10 cellular contexts compared by ENCODE assay signal in the genomic region with DNA sequence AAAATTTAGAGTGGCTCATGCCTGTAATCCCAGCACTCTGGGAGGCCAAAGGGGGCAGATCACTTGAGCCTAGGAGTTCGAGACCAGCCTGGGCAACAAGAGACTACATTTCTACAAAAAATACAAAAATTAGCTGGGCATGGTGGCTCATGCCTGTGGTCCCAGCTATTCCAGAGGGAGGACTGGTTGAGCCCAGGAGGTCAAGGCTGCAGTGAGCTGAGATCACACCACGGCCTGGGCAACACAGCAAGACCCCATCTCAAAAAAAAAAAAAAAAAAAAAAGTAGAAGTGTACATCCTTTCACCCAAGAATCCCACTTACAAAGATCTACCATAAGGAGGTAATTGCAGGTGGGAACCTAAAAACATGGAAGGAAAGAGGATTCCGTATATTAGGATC. TPM values are rescaled to one million over a fixed set of nuclear protein-coding genes. Genes with fewer than 3 reads are reported as not detected.
DNase-seq lines count a peak whose midpoint lies in the region; ATAC-seq, FAIRE-seq and TF ChIP-seq lines count a peak whose summit lies in the region.
"Not testable (repeated sequence)": the region's sequence is repeated elsewhere in the genome, so short reads cannot be mapped to it uniquely, and the experiment has no call there.
"Had no signal": no experiment of that assay in that cellular context is flagged by ENCODE, and none has a peak within 500 bp of the region (broad histone marks: within the 10 kb centered on the region; RNA-seq: fewer than 3 reads in every experiment).

No MANE protein-coding gene starts in this region.

- H3K79me1 ChIP-seq in H1 (ENCODE audit: low read depth, low read length) = peaks cover 15% of the 10 kb centered on the region

- not testable (repeated sequence) for H4K20me1 ChIP-seq in OCI-LY1 (ENCODE audit: insufficient read depth, low read length); H1 (replicated peaks in 1 of 2; ENCODE audit: control insufficient read depth in 1 of 2, insufficient read depth in 2 of 2, low read length in 2 of 2); HepG2 (ENCODE audit: insufficient read depth, low read length)

- ATAC-seq in heart right ventricle; HepG2; pancreas; upper lobe of left lung (ENCODE audit: low FRiP score in 2 of 2): not testable (repeated sequence)

- H3K9ac ChIP-seq in OCI-LY1 (ENCODE audit: low read length); H1 (replicated peaks in 1 of 4; ENCODE audit: extremely low read depth in 1 of 4, low read depth in 3 of 4, low read length in 3 of 4); HepG2 (ENCODE audit: insufficient read depth, low read depth, low read length): not testable (repeated sequence)

- not testable (repeated sequence) for TF ChIP-seq EP300 in H1 (IDR thresholded peaks at IDR 0.05; ENCODE audit: borderline replicate concordance in 1 of 2, low read depth in 2 of 2, low read length in 2 of 2); HepG2 (IDR thresholded peaks at IDR 0.05; ENCODE audit: low read depth in 2 of 2, low read length in 2 of 2); HepG2 (CRISPR knock-in tag; IDR thresholded peaks at IDR 0.05; ENCODE audit: borderline replicate concordance); stomach (IDR thresholded peaks at IDR 0.05); upper lobe of left lung (IDR thresholded peaks at IDR 0.05)

- not testable (repeated sequence) for H3K4me3 ChIP-seq in OCI-LY1 (ENCODE audit: low read depth, low read length, poor library complexity, severe bottlenecking); H1 (ENCODE audit: extremely low read depth in 1 of 4, insufficient read depth in 2 of 4, low read depth in 3 of 4, low read length in 4 of 4); HepG2 (replicated peaks in 1 of 3; ENCODE audit: insufficient read depth in 1 of 3, low read depth in 2 of 3, low read length in 3 of 3); pancreas; stomach; upper lobe of left lung
- peak overlapping the region in 1 of 10 donors; percentile 1 for H3K4me3 ChIP-seq in heart right ventricle

- H3K79me2 ChIP-seq in OCI-LY1 (ENCODE audit: insufficient read depth, low read length) (peaks cover 35% of the 10 kb centered on the region), H1 (ENCODE audit: control insufficient read depth in 1 of 2, insufficient read depth in 2 of 2, low read length in 2 of 2) (peaks cover 12 to 80% of the 10 kb centered on the region in 2 experiments), HepG2 (ENCODE audit: insufficient read depth, low read length) (peaks cover 98% of the 10 kb centered on the region)

- not testable (repeated sequence) for H2BK120ac ChIP-seq in H1 (replicated peaks; ENCODE audit: low read depth, low read length)

- not testable (repeated sequence) for H3K23ac ChIP-seq in H1 (ENCODE audit: insufficient read length)

- not testable (repeated sequence) for H2AFZ ChIP-seq in OCI-LY1 (ENCODE audit: low read length); H1 (ENCODE audit: low read length); HepG2 (ENCODE audit: low read length)

- peaks cover 92% of the 10 kb centered on the region for H3K4me1 ChIP-seq in OCI-LY1 (ENCODE audit: insufficient read depth, low read length, severe bottlenecking)
- peaks cover 25 to 53% (median 36%) of the 10 kb centered on the region in 4 experiments for H3K4me1 ChIP-seq in H1 (replicated peaks in 1 of 4; ENCODE audit: control insufficient read depth in 3 of 4, insufficient read depth in 4 of 4, low read length in 3 of 4)
- H3K4me1 ChIP-seq in heart right ventricle = peaks cover 26 to 84% (median 66%) of the 10 kb centered on the region in 9 donors
- peaks cover 100% of the 10 kb centered on the region for H3K4me1 ChIP-seq in HepG2 (ENCODE audit: insufficient read depth, low read length)
- peaks cover 51 to 81% (median 55%) of the 10 kb centered on the region in 3 donors for H3K4me1 ChIP-seq in pancreas
- H3K4me1 ChIP-seq in stomach = peaks cover 79 to 100% (median 89%) of the 10 kb centered on the region in 4 donors
- H3K4me1 ChIP-seq in upper lobe of left lung = peaks cover 64 to 86% (median 77%) of the 10 kb centered on the region in 4 donors

- not testable (repeated sequence) for FAIRE-seq in H1 (lab: Jason Lieb, UNC); HepG2 (lab: Jason Lieb, UNC); pancreas (lab: Jason Lieb, UNC)

- not testable (repeated sequence) for H3K36me3 ChIP-seq in OCI-LY1 (ENCODE audit: insufficient read depth, low read length); H1 (ENCODE audit: control insufficient read depth in 2 of 4, insufficient read depth in 4 of 4, low read length in 3 of 4); heart right ventricle; HepG2 (replicated peaks in 1 of 2; ENCODE audit: control insufficient read depth in 1 of 2, insufficient read depth in 2 of 2, low read length in 2 of 2); pancreas; stomach; upper lobe of left lung

- TF ChIP-seq POLR2A in H1 (IDR thresholded peaks at IDR 0.05; ENCODE audit: control extremely low read depth in 1 of 2, low read depth in 2 of 2, low read length in 2 of 2); HepG2 (IDR thresholded peaks at IDR 0.05; ENCODE audit: insufficient read depth in 1 of 2, low read depth in 2 of 2, low read length in 2 of 2); stomach (IDR thresholded peaks at IDR 0.05); upper lobe of left lung (IDR thresholded peaks at IDR 0.05): not testable (repeated sequence)

- H3K27me3 ChIP-seq in OCI-LY1 (ENCODE audit: insufficient read depth, low read length); H1 (replicated peaks in 1 of 4; ENCODE audit: control insufficient read depth in 3 of 4, extremely low read depth in 1 of 4, insufficient read depth in 3 of 4, low read length in 3 of 4); heart right ventricle; HepG2 (ENCODE audit: control insufficient read depth in 1 of 2, insufficient read depth in 2 of 2, low read length in 2 of 2); pancreas; stomach; upper lobe of left lung: not testable (repeated sequence)

- BruUV-seq in HepG2 (replicated peaks; lab: Mats Ljungman, UMichigan) = not testable (repeated sequence)

- not testable (repeated sequence) for TF ChIP-seq CTCF in OCI-LY1 (IDR thresholded peaks at IDR 0.05; ENCODE audit: low read length); H1 (IDR thresholded peaks at IDR 0.05; ENCODE audit: control extremely low read depth in 1 of 3, insufficient read depth in 1 of 3, low read depth in 1 of 3, low read length in 3 of 3); heart right ventricle (IDR thresholded peaks at IDR 0.05); HepG2 (CRISPR knock-in tag; IDR thresholded peaks at IDR 0.05); pancreas (IDR thresholded peaks at IDR 0.05); stomach (IDR thresholded peaks at IDR 0.05); upper lobe of left lung (IDR thresholded peaks at IDR 0.05)

- H3K9me3 ChIP-seq in OCI-LY1 (ENCODE audit: low read length); H1 (ENCODE audit: insufficient read depth in 2 of 2, low read depth in 1 of 2, low read length in 1 of 2); heart right ventricle; HepG2 (ENCODE audit: low read length); pancreas; stomach; upper lobe of left lung: not testable (repeated sequence)

- WGBS in H1 (ENCODE audit: extremely low coverage in 1 of 2, insufficient coverage in 1 of 2, insufficient read length in 1 of 2, insufficient replicate concordance in 2 of 2, low coverage in 1 of 2, low lambda C conversion rate in 2 of 2, missing lambda C conversion rate in 1 of 2), 2 experiments = 94% methylated on average over 3 of the region's 3 CpGs; no CpG with 5 or more reads in 1 of the 2 experiments
- 73 to 96% methylated on average over 3 of the region's 3 CpGs for WGBS in heart right ventricle, 2 donors
- WGBS in HepG2 (ENCODE audit: low lambda C conversion rate) = 93% methylated on average over 3 of the region's 3 CpGs
- 53 to 66% methylated on average over 3 of the region's 3 CpGs for WGBS in pancreas, 2 donors
- WGBS in stomach, 5 donors = 79 to 93% (median 89%) methylated on average over 3 of the region's 3 CpGs
- 80 to 88% methylated on average over 3 of the region's 3 CpGs for WGBS in upper lobe of left lung, 2 donors

- in situ Hi-C loops in HepG2 (cut with HindIII; ENCODE audit: extremely low pct_ligation_motif_present, low pct_unique_long_range_greater_than_20kb) = loop anchor here (25.0 kb wide), 1 partner anchor 927 kb away; the partner anchor contains the start of genes PTGR3 and TSHZ1

- H3K27ac ChIP-seq in OCI-LY1 (ENCODE audit: low read depth, low read length, poor library complexity, severe bottlenecking) (peak overlapping the region; percentile 95), heart right ventricle (peak overlapping the region; percentile 77 to 94 (median 82)), pancreas (peak overlapping the region; percentile 28 to 92 (median 67)), stomach (peak overlapping the region; percentile 63 to 92 (median 84)), upper lobe of left lung (peak overlapping the region; percentile 55 to 96 (median 88))
- H3K27ac ChIP-seq in H1 (ENCODE audit: low read depth, low read length); HepG2 (ENCODE audit: extremely low read length, insufficient read depth, low read length): not testable (repeated sequence)

- POLR2A ChIA-PET in H1 (lab: Charles Lee; ENCODE audit: partially characterized antibody) (interaction anchor here (1.2 to 2.4 kb wide), 3 partner anchors 10 to 213 kb away, joined by 3 to 6 read pairs (median 5); no protein-coding TSS in a partner anchor), HepG2 (lab: Yijun Ruan, JAX) (interaction anchor here (1.1 to 1.3 kb wide), 2 partner anchors 51 to 210 kb away, joined by 3 read pairs; partner anchors contain the start of gene CNDP2)

- H3K56ac ChIP-seq in H1 (replicated peaks; ENCODE audit: insufficient read length, low read depth, low read length) = not testable (repeated sequence)

- not testable (repeated sequence) for H3K18ac ChIP-seq in H1 (ENCODE audit: extremely low read depth, low read length)

- not testable (repeated sequence) for H4K8ac ChIP-seq in H1 (ENCODE audit: extremely low read depth, insufficient read depth, low read length)

- H2BK15ac ChIP-seq in H1 (ENCODE audit: low read length) = not testable (repeated sequence)

- H3K14ac ChIP-seq in H1 (ENCODE audit: insufficient read length) = not testable (repeated sequence)

- not testable (repeated sequence) for H3K9me2 ChIP-seq in OCI-LY1 (ENCODE audit: low read depth, low read length)

- peak overlapping the region; percentile 25; the same call in 1 of the 2 replicates for H2AK5ac ChIP-seq in H1 (ENCODE audit: low read depth, low read length)

- 0 out of 2 replicates have a peak overlapping the region, but pooled peaks have one; percentile 64 for H2BK5ac ChIP-seq in H1 (ENCODE audit: low read depth, low read length)

- H3K4ac ChIP-seq in H1 (replicated peaks; ENCODE audit: insufficient read length, low read depth, low read length) = not testable (repeated sequence)

- H3F3A ChIP-seq in OCI-LY1 (ENCODE audit: insufficient read depth, low read length) = not testable (repeated sequence)

- not testable (repeated sequence) for H3K4me2 ChIP-seq in OCI-LY1 (ENCODE audit: low read length); H1 (ENCODE audit: insufficient read depth in 1 of 2, low read depth in 2 of 2, low read length in 2 of 2); HepG2 (ENCODE audit: low read depth, low read length)

- not testable (repeated sequence) for H3K23me2 ChIP-seq in H1 (ENCODE audit: low read depth, low read length)

- TF ChIP-seq RAD21 in H1 (IDR thresholded peaks at IDR 0.05 in 1 of 2, conservative IDR thresholded peaks at IDR 0.05 in 1 of 2; ENCODE audit: low read depth in 2 of 2, low read length in 2 of 2); HepG2 (CRISPR knock-in tag; IDR thresholded peaks at IDR 0.05): not testable (repeated sequence)

- intact Hi-C loops in heart right ventricle (cut with DNase I) = loop anchor here in 1 of 10 donors (5.0 kb wide), 1 partner anchor 33 kb away; no protein-coding TSS in a partner anchor
- intact Hi-C loops in HepG2 (cut with micrococcal nuclease; ENCODE audit: unreplicated experiment); pancreas (cut with DNase I); stomach (cut with DNase I; ENCODE audit: low total_unique reads): not testable (repeated sequence)

- CTCF ChIA-PET in H1 (lab: Charles Lee; ENCODE audit: partially characterized antibody) = interaction anchor here (0.6 to 1.6 kb wide), 2 partner anchors 88 to 503 kb away, joined by 4 to 9 read pairs; no protein-coding TSS in a partner anchor
- CTCF ChIA-PET in HepG2 (lab: Yijun Ruan, JAX; ENCODE audit: low intra/inter-chr PET ratio, low total read pairs) = not testable (repeated sequence)

- H4K91ac ChIP-seq in H1 (replicated peaks; ENCODE audit: insufficient read length, low read length) = not testable (repeated sequence)

- H2BK20ac ChIP-seq in H1 (ENCODE audit: low read length) = 0 out of 2 replicates have a peak overlapping the region, but pooled peaks have one; percentile 23

- not testable (repeated sequence) for H2BK12ac ChIP-seq in H1 (ENCODE audit: low read depth, low read length)

- DNase-seq in H1 (ENCODE audit: low read depth in 1 of 2, low spot score in 2 of 2); heart right ventricle; HepG2 (ENCODE audit: low spot score); pancreas; stomach; upper lobe of left lung: not testable (repeated sequence)

- not testable (repeated sequence) for H4K5ac ChIP-seq in H1 (ENCODE audit: insufficient read length, low read depth, low read length)

RNA-seq across cellular contexts. Expression of gene CYB5A, which starts 6.2 kb away (rescaled TPM):
- total RNA-seq in H1 (2021; fragmentation: NEBNext Ultra II Directional; extraction: Animal tissue kit (Norgen Biotek cat#: 25700)) = 153 and 154 TPM in 2 replicates
- polyA plus RNA-seq in H1 (2011; rRNA removed) (186 and 195 TPM in 2 replicates), heart right ventricle (10 to 100 TPM; 40.4 to 47.5 TPM), HepG2 (2011; rRNA removed) (215 and 233 TPM in 2 replicates), pancreas (100 to 1,000 TPM; 135 to 178 TPM), stomach (100 to 1,000 TPM; 186 to 450 (median 314) TPM)
- 277 TPM for polyA plus RNA-seq in H1 (2011; cell fraction: cytosol; rRNA removed)
- polyA plus RNA-seq in H1 (2011; cell fraction: nucleus; rRNA removed) = 76.0 TPM
- polyA plus RNA-seq in H1 (2012, experiment 1 of 2) = 131 to 163 TPM (median 150 TPM) in 4 replicates
- 107 TPM for polyA plus RNA-seq in H1 (2012, experiment 2 of 2)
- 120 TPM for polyA plus RNA-seq in H1 (2013, experiment 1 of 2)
- 122 TPM for polyA plus RNA-seq in H1 (2013, experiment 2 of 2)
- 48.1 and 64.5 TPM in 2 replicates for polyA minus RNA-seq in H1 (2011; rRNA and poly(A)+ RNA removed)
- 59.4 TPM for polyA minus RNA-seq in H1 (2011; cell fraction: cytosol; rRNA and poly(A)+ RNA removed)
- polyA minus RNA-seq in H1 (2011; cell fraction: nucleus; rRNA and poly(A)+ RNA removed) = 36.3 TPM
- total RNA-seq in heart right ventricle (100 to 1,000 TPM in 2 of 10 donors, 10 to 100 TPM in 8; 61.0 to 121 (median 78.0) TPM), HepG2 (2016; rRNA removed; fragmentation: Illumina TruSeq; extraction: Trizol) (356 and 411 TPM in 2 replicates), pancreas (100 to 1,000 TPM; 120 to 228 (median 177) TPM), stomach (100 to 1,000 TPM in 3 of 5 donors, 10 to 100 TPM in 2; 75.9 to 116 (median 101) TPM), upper lobe of left lung (100 to 1,000 TPM; 291 to 729 (median 637) TPM)
- 374 and 466 TPM in 2 replicates for total RNA-seq in HepG2 (2016; cell fraction: cytosol; rRNA removed; fragmentation: Illumina TruSeq; extraction: Trizol; ENCODE audit: low read depth)
- 373 and 443 TPM in 2 replicates for total RNA-seq in HepG2 (2016; cell fraction: insoluble cytoplasmic fraction; rRNA removed; fragmentation: Illumina TruSeq; extraction: Trizol)
- 360 and 432 TPM in 2 replicates for total RNA-seq in HepG2 (2016; cell fraction: membrane; rRNA removed; fragmentation: Illumina TruSeq; extraction: Trizol)
- total RNA-seq in HepG2 (2016; cell fraction: nucleus; rRNA removed; fragmentation: Illumina TruSeq; extraction: Trizol) = 129 and 140 TPM in 2 replicates
- polyA plus RNA-seq in HepG2 (2011; cell fraction: cytosol; rRNA removed) = 375 and 416 TPM in 2 replicates
- polyA plus RNA-seq in HepG2 (2011; cell fraction: nucleus; rRNA removed) = 94.1 and 130 TPM in 2 replicates
- polyA plus RNA-seq in HepG2 (2012) = 216 and 218 TPM in 2 replicates
- 479 and 611 TPM in 2 replicates for polyA plus RNA-seq in HepG2 (2016; cell fraction: cytosol; fragmentation: Illumina TruSeq; extraction: Trizol; ENCODE audit: low read depth)
- polyA plus RNA-seq in HepG2 (2016; cell fraction: insoluble cytoplasmic fraction; fragmentation: Illumina TruSeq; extraction: Trizol; ENCODE audit: low read depth) = 473 and 479 TPM in 2 replicates
- 378 and 460 TPM in 2 replicates for polyA plus RNA-seq in HepG2 (2016; cell fraction: membrane; fragmentation: Illumina TruSeq; extraction: Trizol; ENCODE audit: low read depth)
- 240 and 246 TPM in 2 replicates for polyA plus RNA-seq in HepG2 (2016; cell fraction: nucleus; fragmentation: Illumina TruSeq; extraction: Trizol; ENCODE audit: insufficient read depth, low read depth)
- 0.14 and 63.3 TPM in 2 replicates for polyA minus RNA-seq in HepG2 (2011; rRNA and poly(A)+ RNA removed; ENCODE audit: low replicate concordance)
- polyA minus RNA-seq in HepG2 (2011; cell fraction: cytosol; rRNA and poly(A)+ RNA removed) = 74.5 and 95.0 TPM in 2 replicates
- 40.4 and 58.9 TPM in 2 replicates for polyA minus RNA-seq in HepG2 (2011; cell fraction: nucleus; rRNA and poly(A)+ RNA removed)

RNA-seq across cellular contexts. Expression of gene C18orf63, which starts 30.1 kb away (rescaled TPM):
- total RNA-seq in H1 (2021; fragmentation: NEBNext Ultra II Directional; extraction: Animal tissue kit (Norgen Biotek cat#: 25700)) = not detected in 2 replicates
- not detected in 2 replicates for polyA plus RNA-seq in H1 (2011; rRNA removed)
- not detected for polyA plus RNA-seq in H1 (2011; cell fraction: cytosol; rRNA removed)
- not detected for polyA plus RNA-seq in H1 (2011; cell fraction: nucleus; rRNA removed)
- not detected in 4 replicates for polyA plus RNA-seq in H1 (2012, experiment 1 of 2)
- not detected for polyA plus RNA-seq in H1 (2012, experiment 2 of 2)
- polyA plus RNA-seq in H1 (2013, experiment 1 of 2) = not detected
- not detected for polyA plus RNA-seq in H1 (2013, experiment 2 of 2)
- not detected in 2 replicates for polyA minus RNA-seq in H1 (2011; rRNA and poly(A)+ RNA removed)
- not detected for polyA minus RNA-seq in H1 (2011; cell fraction: cytosol; rRNA and poly(A)+ RNA removed)
- polyA minus RNA-seq in H1 (2011; cell fraction: nucleus; rRNA and poly(A)+ RNA removed) = not detected
- not detected for total RNA-seq in heart right ventricle
- polyA plus RNA-seq in heart right ventricle = not detected
- not detected in 2 replicates for total RNA-seq in HepG2 (2016; rRNA removed; fragmentation: Illumina TruSeq; extraction: Trizol)
- not detected in 2 replicates for total RNA-seq in HepG2 (2016; cell fraction: cytosol; rRNA removed; fragmentation: Illumina TruSeq; extraction: Trizol; ENCODE audit: low read depth)
- not detected in 2 replicates for total RNA-seq in HepG2 (2016; cell fraction: insoluble cytoplasmic fraction; rRNA removed; fragmentation: Illumina TruSeq; extraction: Trizol)
- not detected in 2 replicates for total RNA-seq in HepG2 (2016; cell fraction: membrane; rRNA removed; fragmentation: Illumina TruSeq; extraction: Trizol)
- total RNA-seq in HepG2 (2016; cell fraction: nucleus; rRNA removed; fragmentation: Illumina TruSeq; extraction: Trizol) = not detected in 2 replicates
- polyA plus RNA-seq in HepG2 (2011; rRNA removed) = 0.01 TPM in 1 of 2 replicates, not detected in the other
- not detected in 2 replicates for polyA plus RNA-seq in HepG2 (2011; cell fraction: cytosol; rRNA removed)
- polyA plus RNA-seq in HepG2 (2011; cell fraction: nucleus; rRNA removed) = not detected in 2 replicates
- polyA plus RNA-seq in HepG2 (2012) = not detected in 2 replicates
- polyA plus RNA-seq in HepG2 (2016; cell fraction: cytosol; fragmentation: Illumina TruSeq; extraction: Trizol; ENCODE audit: low read depth) = not detected in 2 replicates
- not detected in 2 replicates for polyA plus RNA-seq in HepG2 (2016; cell fraction: insoluble cytoplasmic fraction; fragmentation: Illumina TruSeq; extraction: Trizol; ENCODE audit: low read depth)
- polyA plus RNA-seq in HepG2 (2016; cell fraction: membrane; fragmentation: Illumina TruSeq; extraction: Trizol; ENCODE audit: low read depth) = not detected in 2 replicates
- polyA plus RNA-seq in HepG2 (2016; cell fraction: nucleus; fragmentation: Illumina TruSeq; extraction: Trizol; ENCODE audit: insufficient read depth, low read depth) = not detected in 2 replicates
- polyA minus RNA-seq in HepG2 (2011; rRNA and poly(A)+ RNA removed; ENCODE audit: low replicate concordance) = not detected in 2 replicates
- polyA minus RNA-seq in HepG2 (2011; cell fraction: cytosol; rRNA and poly(A)+ RNA removed) = not detected in 2 replicates
- not detected in 2 replicates for polyA minus RNA-seq in HepG2 (2011; cell fraction: nucleus; rRNA and poly(A)+ RNA removed)
- not detected for total RNA-seq in pancreas
- polyA plus RNA-seq in pancreas = not detected
- total RNA-seq in stomach = not detected
- polyA plus RNA-seq in stomach = not detected
- total RNA-seq in upper lobe of left lung = 1 to 10 TPM in 2 of 6 donors, under 1 TPM in 4; under 0.01 to 1.6 (median 0.22) TPM
- total RNA-seq: CD4-positive, alpha-beta T cell; HT1080 had no signal
- polyA plus RNA-seq: BJ had no signal
